ENCODE assay signal across 10 cellular contexts in genomic region chr4:158827475-158828085, GRCh38. TPM values are rescaled to one million over a fixed set of nuclear protein-coding genes. Genes with fewer than 3 reads are reported as not detected.
DNase-seq lines count a peak whose midpoint lies in the region; ATAC-seq and TF ChIP-seq lines count a peak whose summit lies in the region.
"Had no signal": no experiment of that assay in that cellular context is flagged by ENCODE, and none has a peak within 500 bp of the region (broad histone marks: within the 10 kb centered on the region; RNA-seq: fewer than 3 reads in every experiment).

No MANE protein-coding gene starts in this region.

- peaks cover 0 to 39% of the 10 kb centered on the region in 2 donors for H3K36me3 ChIP-seq in gastrocnemius medialis

- H3K4me3 ChIP-seq in gastrocnemius medialis = no peak overlapping the region
- H3K4me3 ChIP-seq: suprapubic skin had no signal

- TF ChIP-seq POLR2A in gastrocnemius medialis (IDR thresholded peaks at IDR 0.05) = no peak

- TF ChIP-seq CTCF in gastrocnemius medialis (IDR thresholded peaks at IDR 0.05 in 4 of 5, conservative IDR thresholded peaks at IDR 0.05 in 1 of 5) = no peak

- DNase-seq in HUDEP-2 (lab: John Stamatoyannopoulos, UW; ENCODE audit: unreplicated experiment in 76 of 76) = peak in 51 of 76 experiments; percentile 3 to 64 (median 26)
- peak; percentile 11 for DNase-seq in UCSD-AML1 (lab: John Stamatoyannopoulos, UW; ENCODE audit: unreplicated experiment)
- no peak for DNase-seq in left ventricle myocardium superior
- DNase-seq in gastrocnemius medialis = no peak
- no peak for DNase-seq in NCI-H345 treated with DMSO at 0.1 percent for 48 hours (lab: John Stamatoyannopoulos, UW; ENCODE audit: unreplicated experiment)
- no peak for DNase-seq in stimulated activated CD4-positive, alpha-beta T cell treated with anti-CD3 and anti-CD28 coated beads, Interleukin-4, amount 100 ng/mL, for 4 hours
- DNase-seq: NCI-H187 treated with DMSO at 0.1 percent for 48 hours had no signal

- H3K27ac ChIP-seq in gastrocnemius medialis = peak overlapping the region; percentile 74 to 82 (median 80)
- H3K27ac ChIP-seq: suprapubic skin had no signal

- H3K27me3 ChIP-seq in gastrocnemius medialis = no peaks in the 10 kb centered on the region
- H3K27me3 ChIP-seq: suprapubic skin had no signal

- in situ Hi-C loops in gastrocnemius medialis (cut with MboI; ENCODE audit: low sequenced_read_pairs in 4 of 4) = no loop called here

- H3K9me3 ChIP-seq in gastrocnemius medialis = no peaks in the 10 kb centered on the region
- H3K9me3 ChIP-seq: suprapubic skin had no signal

- intact Hi-C loops in left ventricle myocardium superior (cut with micrococcal nuclease) = no loop called here
- intact Hi-C loops in gastrocnemius medialis (cut with DNase I; ENCODE audit: low total_unique reads) = no loop called here

- peaks cover 43 to 46% of the 10 kb centered on the region in 2 donors for H3K4me1 ChIP-seq in gastrocnemius medialis

- ATAC-seq in left ventricle myocardium superior (peak; percentile 80), gastrocnemius medialis (no peak), HG03457 (IDR thresholded peaks at IDR 0.05; ENCODE audit: unreplicated experiment) (no peak), GM21447 (IDR thresholded peaks at IDR 0.05; ENCODE audit: unreplicated experiment) (no peak)

RNA-seq across cellular contexts. Expression of gene FNIP2, which starts 58.8 kb away (rescaled TPM):
- total RNA-seq in left ventricle myocardium superior (50.7 TPM), gastrocnemius medialis (10 to 100 TPM in 3 of 4 donors, 1 to 10 TPM in 1; 9.9 to 32.8 (median 22.2) TPM)

Comparison
In these comparisons a context has a peak if more than half of its experiments do, and no peak if none do; other contexts are left out.
1. DNase-seq: peak in HUDEP-2 (51 of 76) and UCSD-AML1 (single experiment); none in left ventricle myocardium superior (single experiment), gastrocnemius medialis (0 of 2), NCI-H345 treated with DMSO at 0.1 percent for 48 hours (single experiment) and stimulated activated CD4-positive, alpha-beta T cell treated with anti-CD3 and anti-CD28 coated beads, Interleukin-4, amount 100 ng/mL, for 4 hours (0 of 2).